In the genomic region with DNA sequence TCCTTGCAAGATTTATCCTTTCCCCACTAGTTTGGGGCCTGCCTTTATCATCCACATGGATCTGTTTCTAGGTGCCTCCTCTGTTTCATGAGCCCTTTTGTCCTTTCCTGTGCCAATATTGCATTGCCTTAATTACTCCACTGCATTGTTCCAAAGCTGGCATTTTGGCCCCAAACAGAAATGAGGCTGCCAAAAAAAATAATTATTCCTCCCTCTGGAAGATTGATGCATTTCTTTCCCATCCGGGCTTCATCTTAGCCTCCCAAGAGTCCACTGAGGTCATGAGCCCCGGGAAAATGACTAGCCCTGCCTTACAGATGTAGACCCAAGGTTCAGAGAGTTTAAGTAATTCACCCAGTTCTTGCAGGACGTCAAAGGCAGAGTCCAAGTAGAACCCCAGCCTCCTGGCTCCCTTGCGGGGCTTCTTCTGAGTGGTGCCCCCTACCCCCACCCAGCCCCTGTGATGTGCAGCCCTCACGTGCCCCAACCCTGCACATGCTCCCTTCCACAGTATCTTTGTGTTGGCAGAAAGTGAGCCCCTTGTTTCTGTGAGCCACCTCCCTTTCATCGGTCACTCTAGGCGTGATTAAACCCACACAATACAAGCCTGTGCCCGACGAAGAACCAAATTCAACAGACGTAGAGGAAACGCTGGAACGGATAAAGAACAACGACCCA, we compare ENCODE assay signal across 1 cellular context.
TF ChIP-seq lines count a peak whose summit lies in the region.

No MANE protein-coding gene starts in this region.

TF ChIP-seq in SK-N-SH, 30 proteins besides CTCF, POLR2A, EP300 and RAD21 (continued from another document):
- TF ChIP-seq, protein P1, sequence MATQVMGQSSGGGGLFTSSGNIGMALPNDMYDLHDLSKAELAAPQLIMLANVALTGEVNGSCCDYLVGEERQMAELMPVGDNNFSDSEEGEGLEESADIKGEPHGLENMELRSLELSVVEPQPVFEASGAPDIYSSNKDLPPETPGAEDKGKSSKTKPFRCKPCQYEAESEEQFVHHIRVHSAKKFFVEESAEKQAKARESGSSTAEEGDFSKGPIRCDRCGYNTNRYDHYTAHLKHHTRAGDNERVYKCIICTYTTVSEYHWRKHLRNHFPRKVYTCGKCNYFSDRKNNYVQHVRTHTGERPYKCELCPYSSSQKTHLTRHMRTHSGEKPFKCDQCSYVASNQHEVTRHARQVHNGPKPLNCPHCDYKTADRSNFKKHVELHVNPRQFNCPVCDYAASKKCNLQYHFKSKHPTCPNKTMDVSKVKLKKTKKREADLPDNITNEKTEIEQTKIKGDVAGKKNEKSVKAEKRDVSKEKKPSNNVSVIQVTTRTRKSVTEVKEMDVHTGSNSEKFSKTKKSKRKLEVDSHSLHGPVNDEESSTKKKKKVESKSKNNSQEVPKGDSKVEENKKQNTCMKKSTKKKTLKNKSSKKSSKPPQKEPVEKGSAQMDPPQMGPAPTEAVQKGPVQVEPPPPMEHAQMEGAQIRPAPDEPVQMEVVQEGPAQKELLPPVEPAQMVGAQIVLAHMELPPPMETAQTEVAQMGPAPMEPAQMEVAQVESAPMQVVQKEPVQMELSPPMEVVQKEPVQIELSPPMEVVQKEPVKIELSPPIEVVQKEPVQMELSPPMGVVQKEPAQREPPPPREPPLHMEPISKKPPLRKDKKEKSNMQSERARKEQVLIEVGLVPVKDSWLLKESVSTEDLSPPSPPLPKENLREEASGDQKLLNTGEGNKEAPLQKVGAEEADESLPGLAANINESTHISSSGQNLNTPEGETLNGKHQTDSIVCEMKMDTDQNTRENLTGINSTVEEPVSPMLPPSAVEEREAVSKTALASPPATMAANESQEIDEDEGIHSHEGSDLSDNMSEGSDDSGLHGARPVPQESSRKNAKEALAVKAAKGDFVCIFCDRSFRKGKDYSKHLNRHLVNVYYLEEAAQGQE (IDR thresholded peaks at IDR 0.05; ENCODE audit: low read depth, low read length), result no peak
